Comparison of ENCODE assay signal across 8 cellular contexts in genomic region chr6:122530440-122531046, GRCh38. TPM values are rescaled to one million over a fixed set of nuclear protein-coding genes. Genes with fewer than 3 reads are reported as not detected.
A peak's percentile ranks its signal among the peaks of the same experiment; 100 is the strongest.
DNase-seq lines count a peak whose midpoint lies in the region; ATAC-seq and TF ChIP-seq lines count a peak whose summit lies in the region.

No MANE protein-coding gene starts in this region.

- H3K27ac Mint-ChIP-seq in stimulated activated naive CD8-positive, alpha-beta T cell treated with anti-CD3 and anti-CD28 coated beads, Interleukin-15, amount 100 ng/mL, for 72 hours = no peak overlapping the region

- H3K36me3 ChIP-seq in WERI-Rb-1 (no peaks in the 10 kb centered on the region), mesenchymal stem cell (ENCODE audit: control insufficient read depth in 1 of 2, insufficient read depth in 2 of 2, low read depth in 1 of 2, low read length in 2 of 2) (no peaks in the 10 kb centered on the region)

- no peaks in the 10 kb centered on the region for H3K79me1 ChIP-seq in mesenchymal stem cell (replicated peaks; ENCODE audit: low read length, poor library complexity, severe bottlenecking)

- ATAC-seq in HG03175 (IDR thresholded peaks at IDR 0.05; ENCODE audit: unreplicated experiment) = peak; percentile 94
- ATAC-seq in stimulated activated naive CD8-positive, alpha-beta T cell treated with anti-CD3 and anti-CD28 coated beads, Interleukin-15, amount 100 ng/mL, for 72 hours = peak; percentile 76

- H3K14ac ChIP-seq in mesenchymal stem cell (ENCODE audit: low read length in 2 of 2) = no peak overlapping the region

- H2BK15ac ChIP-seq in mesenchymal stem cell (ENCODE audit: low read depth, poor library complexity, severe bottlenecking) = no peak overlapping the region

- H3K4me3 Mint-ChIP-seq in stimulated activated naive CD8-positive, alpha-beta T cell treated with anti-CD3 and anti-CD28 coated beads, Interleukin-15, amount 100 ng/mL, for 72 hours = no peak overlapping the region

- no peak overlapping the region for H3K9ac ChIP-seq in mesenchymal stem cell (ENCODE audit: low read length)

- H2BK120ac ChIP-seq in mesenchymal stem cell (ENCODE audit: low read depth, low read length) = no peak overlapping the region

- H3K9me3 ChIP-seq in WERI-Rb-1 (ENCODE audit: severe bottlenecking) (no peaks in the 10 kb centered on the region), mesenchymal stem cell (ENCODE audit: control insufficient read depth, low read length) (peaks cover 9% of the 10 kb centered on the region)

- H2AFZ ChIP-seq in mesenchymal stem cell (ENCODE audit: low read depth, low read length) = no peak overlapping the region

- no peak overlapping the region for H3K4me2 ChIP-seq in mesenchymal stem cell (ENCODE audit: low read length, poor library complexity, severe bottlenecking)

- H3K9me3 Mint-ChIP-seq in stimulated activated naive CD8-positive, alpha-beta T cell treated with anti-CD3 and anti-CD28 coated beads, Interleukin-15, amount 100 ng/mL, for 72 hours = peaks cover 0 to 7% of the 10 kb centered on the region in 2 donors

- H3K27me3 ChIP-seq in WERI-Rb-1 (ENCODE audit: insufficient read depth, low read depth, severe bottlenecking) (no peaks in the 10 kb centered on the region), mesenchymal stem cell (ENCODE audit: control insufficient read depth in 1 of 2, insufficient read depth in 1 of 2, low read length in 2 of 2) (peaks cover 0 to 6% of the 10 kb centered on the region in 2 experiments)

- H2BK5ac ChIP-seq in mesenchymal stem cell (ENCODE audit: low read depth, low read length, poor library complexity, severe bottlenecking) = no peak overlapping the region

- H3K18ac ChIP-seq in mesenchymal stem cell (ENCODE audit: low read depth in 1 of 2, low read length in 2 of 2) = no peak overlapping the region

- no peak overlapping the region for H4K8ac ChIP-seq in mesenchymal stem cell (ENCODE audit: low read length)

- DNase-seq in CMK (ENCODE audit: low read depth) = peak; percentile 40
- DNase-seq in GM19238 (ENCODE audit: insufficient read length, low spot score) = peak; percentile 25
- peak; percentile 69 for DNase-seq in NCI-H2196 treated with DMSO at 0.1 percent for 48 hours (lab: John Stamatoyannopoulos, UW; ENCODE audit: unreplicated experiment)
- DNase-seq in WERI-Rb-1 = peak; percentile 73
- peak; percentile 48 for DNase-seq in effector CD4-positive, alpha-beta T cell
- DNase-seq in mesenchymal stem cell = peak; percentile 78
- peak; percentile 40 to 53 for DNase-seq in stimulated activated naive CD8-positive, alpha-beta T cell treated with anti-CD3 and anti-CD28 coated beads, Interleukin-15, amount 100 ng/mL, for 72 hours

- H3K4me1 Mint-ChIP-seq in stimulated activated naive CD8-positive, alpha-beta T cell treated with anti-CD3 and anti-CD28 coated beads, Interleukin-15, amount 100 ng/mL, for 72 hours = no peaks in the 10 kb centered on the region

- peaks cover 31% of the 10 kb centered on the region for H3K27me3 Mint-ChIP-seq in stimulated activated naive CD8-positive, alpha-beta T cell treated with anti-CD3 and anti-CD28 coated beads, Interleukin-15, amount 100 ng/mL, for 72 hours

- H3K4ac ChIP-seq in mesenchymal stem cell (ENCODE audit: low read depth in 1 of 2, low read length in 2 of 2) = no peak overlapping the region

- H2BK12ac ChIP-seq in mesenchymal stem cell (ENCODE audit: low read length in 2 of 2) = no peak overlapping the region

- peak; percentile 85 for TF ChIP-seq CTCF in WERI-Rb-1 (IDR thresholded peaks at IDR 0.05; ENCODE audit: low read depth, low read length)

- no peak overlapping the region for H3K27ac ChIP-seq in WERI-Rb-1
- H3K27ac ChIP-seq in mesenchymal stem cell (ENCODE audit: low read length, poor library complexity, severe bottlenecking) = no peak overlapping the region

- no peak overlapping the region for H3K4me3 ChIP-seq in WERI-Rb-1 (ENCODE audit: low read depth, low read length)
- no peak overlapping the region for H3K4me3 ChIP-seq in mesenchymal stem cell (ENCODE audit: insufficient read depth in 1 of 2, low read depth in 1 of 2, low read length in 2 of 2)

- H3K23ac ChIP-seq in mesenchymal stem cell (ENCODE audit: low read length in 2 of 2) = no peak overlapping the region

- no CpG with 5 or more reads among the region's 1 CpG for WGBS in mesenchymal stem cell

- H2AK5ac ChIP-seq in mesenchymal stem cell (ENCODE audit: low read length, severe bottlenecking) = no peak overlapping the region

- H3K4me1 ChIP-seq in mesenchymal stem cell (ENCODE audit: control insufficient read depth, insufficient read depth, low read depth, low read length) = no peaks in the 10 kb centered on the region

- H4K91ac ChIP-seq in mesenchymal stem cell (ENCODE audit: low read length) = no peak overlapping the region

RNA-seq across cellular contexts. Expression of gene SERINC1, which starts 58.9 kb away (rescaled TPM):
- polyA plus RNA-seq in mesenchymal stem cell (2013, experiment 1 of 2) = 159 TPM
- 173 TPM for polyA plus RNA-seq in mesenchymal stem cell (2013, experiment 2 of 2)

Comparison
In these comparisons a context has a peak if more than half of its experiments do, and no peak if none do; other contexts are left out.
1. DNase-seq: peak in every context shown above with its lines; median percentile 78 in mesenchymal stem cell; 73 in WERI-Rb-1; 69 in NCI-H2196 treated with DMSO at 0.1 percent for 48 hours; 48 in effector CD4-positive, alpha-beta T cell; 46 in stimulated activated naive CD8-positive, alpha-beta T cell treated with anti-CD3 and anti-CD28 coated beads, Interleukin-15, amount 100 ng/mL, for 72 hours; 40 in CMK; 25 in GM19238.